ENCODE assay signal across 7 cellular contexts in the genomic region with DNA sequence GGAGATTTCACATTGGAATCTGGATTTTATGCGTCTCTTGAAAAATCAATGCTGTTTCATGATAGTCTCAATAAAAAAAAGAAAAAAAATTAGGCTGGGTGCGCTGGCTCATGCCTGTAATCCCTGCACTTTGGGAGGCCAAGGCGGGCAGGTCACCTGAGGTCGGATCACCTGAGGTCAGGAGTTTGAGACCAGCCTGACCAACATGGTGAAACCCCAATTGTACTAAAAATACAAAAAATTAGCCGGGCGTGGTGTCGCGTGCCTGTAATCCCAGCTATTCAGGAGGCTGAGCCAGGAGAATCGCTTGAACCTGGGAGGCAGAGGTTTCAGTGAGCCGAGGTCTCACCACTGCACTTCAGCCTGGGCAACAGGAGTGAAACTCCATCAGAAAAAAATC. TPM values are rescaled to one million over a fixed set of nuclear protein-coding genes. Genes with fewer than 3 reads are reported as not detected.
DNase-seq lines count a peak whose midpoint lies in the region; ATAC-seq, FAIRE-seq and TF ChIP-seq lines count a peak whose summit lies in the region.
"Not testable (repeated sequence)": the region's sequence is repeated elsewhere in the genome, so short reads cannot be mapped to it uniquely, and the experiment has no call there.

No MANE protein-coding gene starts in this region.

- H3K23ac ChIP-seq in trophoblast cell (ENCODE audit: low read length): not testable (repeated sequence)

- not testable (repeated sequence) for TF ChIP-seq RAD21 in HepG2 (CRISPR knock-in tag; IDR thresholded peaks at IDR 0.05)

- H2BK120ac ChIP-seq in trophoblast cell (ENCODE audit: insufficient read depth, low read length, poor library complexity): peak overlapping the region; percentile 89

- H3K9me2 ChIP-seq in PC-9 (ENCODE audit: insufficient read depth): not testable (repeated sequence)

- H4K12ac ChIP-seq in trophoblast cell (ENCODE audit: low read depth, low read length): not testable (repeated sequence)

- not testable (repeated sequence) for H3K36me3 ChIP-seq in Caco-2 (ENCODE audit: control insufficient read depth, insufficient read depth, low read length); PC-9 (ENCODE audit: low read depth); HepG2 (replicated peaks in 1 of 2; ENCODE audit: control insufficient read depth in 1 of 2, insufficient read depth in 2 of 2, low read length in 2 of 2); trophoblast cell (ENCODE audit: control insufficient read depth in 1 of 2, insufficient read depth in 2 of 2, low read length in 2 of 2); spleen

- not testable (repeated sequence) for BruUV-seq in Caco-2 (replicated peaks; lab: Mats Ljungman, UMichigan); PC-9 (replicated peaks; lab: Mats Ljungman, UMichigan); HepG2 (replicated peaks; lab: Mats Ljungman, UMichigan)

- H4K20me1 ChIP-seq in PC-9 (ENCODE audit: insufficient read depth); HepG2 (ENCODE audit: insufficient read depth, low read length): not testable (repeated sequence)

- not testable (repeated sequence) for TF ChIP-seq CTCF in Caco-2 (IDR thresholded peaks at IDR 0.05; ENCODE audit: insufficient read depth in 1 of 2, low read depth in 1 of 2, low read length in 1 of 2, severe bottlenecking in 1 of 2, unreplicated experiment in 1 of 2); PC-9 (conservative IDR thresholded peaks at IDR 0.05); chondrocyte (IDR thresholded peaks at IDR 0.05); HepG2 (CRISPR knock-in tag; IDR thresholded peaks at IDR 0.05); mesothelial cell of epicardium (IDR thresholded peaks at IDR 0.05; ENCODE audit: unreplicated experiment); spleen (IDR thresholded peaks at IDR 0.05 in 8 of 11, conservative IDR thresholded peaks at IDR 0.05 in 3 of 11)

- H3K4me3 Mint-ChIP-seq in Caco-2 (ENCODE audit: unreplicated experiment); chondrocyte (ENCODE audit: unreplicated experiment); mesothelial cell of epicardium: not testable (repeated sequence)

- not testable (repeated sequence) for H3K27me3 Mint-ChIP-seq in Caco-2 (ENCODE audit: insufficient read depth, unreplicated experiment); chondrocyte (ENCODE audit: low read depth); mesothelial cell of epicardium (ENCODE audit: low read depth)

- H4K91ac ChIP-seq in trophoblast cell (ENCODE audit: low read depth, low read length): peak overlapping the region; percentile 90

- H3K36me3 Mint-ChIP-seq in Caco-2 (ENCODE audit: insufficient read depth, unreplicated experiment); chondrocyte (ENCODE audit: low read depth); mesothelial cell of epicardium: not testable (repeated sequence)

- ATAC-seq in HepG2: not testable (repeated sequence)

- 87% methylated on average over 10 of the region's 10 CpGs for WGBS in HepG2 (ENCODE audit: low lambda C conversion rate)
- no CpG with 5 or more reads among the region's 10 CpGs for WGBS in trophoblast cell (ENCODE audit: extremely low coverage, insufficient coverage, insufficient read length)
- WGBS in spleen, 5 donors: 90 to 95% (median 92%) methylated on average over 10 of the region's 10 CpGs

- not testable (repeated sequence) for H3K9ac ChIP-seq in HepG2 (ENCODE audit: insufficient read depth, low read depth, low read length); trophoblast cell (ENCODE audit: low read length)

- peak overlapping the region; percentile 35 for H3K4ac ChIP-seq in trophoblast cell (ENCODE audit: low read depth, low read length)

- peak overlapping the region; percentile 85 for H2BK5ac ChIP-seq in trophoblast cell (ENCODE audit: low read depth, low read length, poor library complexity)

- H3K4me2 ChIP-seq in PC-9: peak overlapping the region; percentile 23
- H3K4me2 ChIP-seq in HepG2 (ENCODE audit: low read depth, low read length); trophoblast cell (ENCODE audit: low read length): not testable (repeated sequence)

- peaks cover 35% of the 10 kb centered on the region; the same call in 1 of the 2 replicates for H3F3A ChIP-seq in PC-9 (ENCODE audit: insufficient read depth, low read depth)

- H3K14ac ChIP-seq in trophoblast cell (ENCODE audit: low read length): peak overlapping the region; percentile 68

- peak overlapping the region; percentile 52 for H2AK5ac ChIP-seq in trophoblast cell (ENCODE audit: low read length)

- POLR2A ChIA-PET in Caco-2 (lab: Charles Lee); PC-9 (lab: Charles Lee; ENCODE audit: unreplicated experiment): not testable (repeated sequence)
- POLR2A ChIA-PET in HepG2 (lab: Yijun Ruan, JAX): interaction anchor here (1.4 kb wide), 1 partner anchor 10 kb away, joined by 3 read pairs; no protein-coding TSS in a partner anchor

- peaks cover 34% of the 10 kb centered on the region for H3K79me1 ChIP-seq in trophoblast cell (ENCODE audit: low read length)

- CTCF ChIA-PET in Caco-2 (lab: Charles Lee); PC-9 (lab: Charles Lee); HepG2 (lab: Yijun Ruan, JAX; ENCODE audit: low intra/inter-chr PET ratio, low total read pairs): not testable (repeated sequence)

- not testable (repeated sequence) for H3K4me3 ChIP-seq in Caco-2 (ENCODE audit: low read depth, low read length); PC-9; HepG2 (replicated peaks in 1 of 3; ENCODE audit: insufficient read depth in 1 of 3, low read depth in 2 of 3, low read length in 3 of 3); trophoblast cell (ENCODE audit: low read depth, low read length); spleen

- not testable (repeated sequence) for H3K9me3 ChIP-seq in Caco-2; PC-9 (ENCODE audit: insufficient read depth, low read depth); HepG2 (ENCODE audit: low read length); trophoblast cell (ENCODE audit: insufficient read depth, low read depth, low read length); spleen

- intact Hi-C loops in Caco-2 (cut with micrococcal nuclease; ENCODE audit: unreplicated experiment); HepG2 (cut with micrococcal nuclease; ENCODE audit: unreplicated experiment); spleen (cut with DNase I; ENCODE audit: low total_unique reads): not testable (repeated sequence)
- intact Hi-C loops in PC-9 (cut with micrococcal nuclease; ENCODE audit: unreplicated experiment): loop anchor here (2.0 kb wide), 1 partner anchor 23 kb away; no protein-coding TSS in a partner anchor

- not testable (repeated sequence) for H2AFZ ChIP-seq in PC-9; HepG2 (ENCODE audit: low read length); trophoblast cell (ENCODE audit: insufficient read depth, low read length, poor library complexity)

- H3K27me3 ChIP-seq in Caco-2 (replicated peaks; ENCODE audit: control insufficient read depth, insufficient read depth, low read length); PC-9 (ENCODE audit: insufficient read depth, low read depth); HepG2 (ENCODE audit: control insufficient read depth in 1 of 2, insufficient read depth in 2 of 2, low read length in 2 of 2); trophoblast cell (ENCODE audit: insufficient read depth, low read length); spleen (replicated peaks in 1 of 7): not testable (repeated sequence)

- not testable (repeated sequence) for H3K9me3 Mint-ChIP-seq in Caco-2 (ENCODE audit: unreplicated experiment); chondrocyte (ENCODE audit: low read depth); mesothelial cell of epicardium

- H3K4me1 ChIP-seq in Caco-2: peaks cover 33% of the 10 kb centered on the region
- peaks cover 53% of the 10 kb centered on the region for H3K4me1 ChIP-seq in PC-9 (replicated peaks; ENCODE audit: insufficient read depth)
- H3K4me1 ChIP-seq in HepG2 (ENCODE audit: insufficient read depth, low read length): peaks cover 62% of the 10 kb centered on the region
- H3K4me1 ChIP-seq in trophoblast cell (ENCODE audit: control insufficient read depth in 1 of 2, insufficient read depth in 2 of 2, low read length in 2 of 2): peaks cover 26 to 33% of the 10 kb centered on the region in 2 experiments
- peaks cover 0 to 21% (median 4%) of the 10 kb centered on the region in 6 donors for H3K4me1 ChIP-seq in spleen

- peak overlapping the region; percentile 87 for H3K27ac ChIP-seq in PC-9
- not testable (repeated sequence) for H3K27ac ChIP-seq in HepG2 (ENCODE audit: extremely low read length, insufficient read depth, low read length)
- peak overlapping the region; percentile 56 for H3K27ac ChIP-seq in trophoblast cell (ENCODE audit: low read depth, low read length)
- H3K27ac ChIP-seq in spleen: peak overlapping the region in 1 of 8 donors; percentile 44

- peak overlapping the region; percentile 74 for H4K8ac ChIP-seq in trophoblast cell (ENCODE audit: low read depth, low read length)

- peak overlapping the region; percentile 13 for H3K27ac Mint-ChIP-seq in Caco-2 (ENCODE audit: unreplicated experiment)
- not testable (repeated sequence) for H3K27ac Mint-ChIP-seq in chondrocyte (ENCODE audit: unreplicated experiment)
- H3K27ac Mint-ChIP-seq in mesothelial cell of epicardium: peak overlapping the region; percentile 50

- not testable (repeated sequence) for H3K18ac ChIP-seq in trophoblast cell (ENCODE audit: low read length)

- H2BK12ac ChIP-seq in trophoblast cell (ENCODE audit: low read length): peak overlapping the region; percentile 69

- FAIRE-seq in HepG2 (lab: Jason Lieb, UNC): not testable (repeated sequence)

- H3K4me1 Mint-ChIP-seq in Caco-2 (ENCODE audit: low read depth, unreplicated experiment): peaks cover 27% of the 10 kb centered on the region
- peaks cover 34% of the 10 kb centered on the region for H3K4me1 Mint-ChIP-seq in chondrocyte (ENCODE audit: low read depth)
- peaks cover 20% of the 10 kb centered on the region for H3K4me1 Mint-ChIP-seq in mesothelial cell of epicardium

- DNase-seq in Caco-2; PC-9; HepG2 (ENCODE audit: low spot score); mesothelial cell of epicardium (ENCODE audit: low spot score in 2 of 2, unreplicated experiment in 2 of 2): not testable (repeated sequence)
- DNase-seq in chondrocyte (ENCODE audit: low spot score) (peak; percentile 19), trophoblast cell (peak; percentile 77 to 84), spleen (peak; percentile 2)

- not testable (repeated sequence) for TF ChIP-seq POLR2A in HepG2 (IDR thresholded peaks at IDR 0.05; ENCODE audit: insufficient read depth in 1 of 2, low read depth in 2 of 2, low read length in 2 of 2); spleen (IDR thresholded peaks at IDR 0.05)

- in situ Hi-C loops in HepG2 (cut with HindIII; ENCODE audit: extremely low pct_ligation_motif_present, low pct_unique_long_range_greater_than_20kb): not testable (repeated sequence)

- not testable (repeated sequence) for TF ChIP-seq EP300 in HepG2 (IDR thresholded peaks at IDR 0.05; ENCODE audit: low read depth in 2 of 2, low read length in 2 of 2); HepG2 (CRISPR knock-in tag; IDR thresholded peaks at IDR 0.05; ENCODE audit: borderline replicate concordance)

- H3K79me2 ChIP-seq in PC-9 (ENCODE audit: low read depth); HepG2 (ENCODE audit: insufficient read depth, low read length); trophoblast cell (ENCODE audit: control insufficient read depth, insufficient read depth, low read length, poor library complexity): not testable (repeated sequence)

RNA-seq across cellular contexts. Expression of gene SLC23A2, which starts 30.4 kb away (rescaled TPM):
- total RNA-seq in Caco-2 (2022) (26.4 and 37.3 TPM in 2 replicates), PC-9 (2021) (20.4 and 22.3 TPM in 2 replicates), chondrocyte (24.0 to 25.1 TPM (median 24.2 TPM) in 3 replicates), HepG2 (2016; rRNA removed; fragmentation: Illumina TruSeq; extraction: Trizol) (26.2 and 42.2 TPM in 2 replicates), mesothelial cell of epicardium (33.7 to 35.5 TPM (median 34.7 TPM) in 3 replicates), spleen (10 to 100 TPM; 35.7 to 72.0 (median 50.0) TPM)
- total RNA-seq in HepG2 (2016; cell fraction: cytosol; rRNA removed; fragmentation: Illumina TruSeq; extraction: Trizol; ENCODE audit: low read depth): 4.3 and 5.6 TPM in 2 replicates
- total RNA-seq in HepG2 (2016; cell fraction: insoluble cytoplasmic fraction; rRNA removed; fragmentation: Illumina TruSeq; extraction: Trizol): 21.6 and 43.4 TPM in 2 replicates
- total RNA-seq in HepG2 (2016; cell fraction: membrane; rRNA removed; fragmentation: Illumina TruSeq; extraction: Trizol): 13.7 and 14.0 TPM in 2 replicates
- total RNA-seq in HepG2 (2016; cell fraction: nucleus; rRNA removed; fragmentation: Illumina TruSeq; extraction: Trizol): 55.7 and 64.6 TPM in 2 replicates
- polyA plus RNA-seq in HepG2 (2011; rRNA removed) (51.2 and 62.5 TPM in 2 replicates), spleen (10 to 100 TPM in 2 of 3 donors, 1 to 10 TPM in 1; 5.1 to 10.4 (median 10.4) TPM)
- polyA plus RNA-seq in HepG2 (2011; cell fraction: cytosol; rRNA removed): 45.9 and 54.4 TPM in 2 replicates
- 89.0 and 99.9 TPM in 2 replicates for polyA plus RNA-seq in HepG2 (2011; cell fraction: nucleus; rRNA removed)
- polyA plus RNA-seq in HepG2 (2012): 49.8 and 58.0 TPM in 2 replicates
- polyA plus RNA-seq in HepG2 (2016; cell fraction: cytosol; fragmentation: Illumina TruSeq; extraction: Trizol; ENCODE audit: low read depth): 1.7 TPM in 2 replicates
- polyA plus RNA-seq in HepG2 (2016; cell fraction: insoluble cytoplasmic fraction; fragmentation: Illumina TruSeq; extraction: Trizol; ENCODE audit: low read depth): 15.4 and 17.3 TPM in 2 replicates
- 4.1 and 4.6 TPM in 2 replicates for polyA plus RNA-seq in HepG2 (2016; cell fraction: membrane; fragmentation: Illumina TruSeq; extraction: Trizol; ENCODE audit: low read depth)
- polyA plus RNA-seq in HepG2 (2016; cell fraction: nucleus; fragmentation: Illumina TruSeq; extraction: Trizol; ENCODE audit: insufficient read depth, low read depth): 65.1 and 71.7 TPM in 2 replicates
- 17.1 and 162 TPM in 2 replicates for polyA minus RNA-seq in HepG2 (2011; rRNA and poly(A)+ RNA removed; ENCODE audit: low replicate concordance)
- polyA minus RNA-seq in HepG2 (2011; cell fraction: cytosol; rRNA and poly(A)+ RNA removed): 41.3 and 62.3 TPM in 2 replicates
- 80.1 and 108 TPM in 2 replicates for polyA minus RNA-seq in HepG2 (2011; cell fraction: nucleus; rRNA and poly(A)+ RNA removed)
- polyA plus RNA-seq in trophoblast cell (2013): 11.9 and 12.4 TPM in 2 replicates
